In genomic region chr19:18194208-18194530, GRCh38 we compare ENCODE assay signal across 8 cellular contexts. TPM values are rescaled to one million over a fixed set of nuclear protein-coding genes. Genes with fewer than 3 reads are reported as not detected.
DNase-seq lines count a peak whose midpoint lies in the region; ATAC-seq and TF ChIP-seq lines count a peak whose summit lies in the region.

No MANE protein-coding gene starts in this region.

- H3K4me1 Mint-ChIP-seq in activated T-cell treated with anti-CD3 and anti-CD28 coated beads, Interleukin-2, amount 50 U/mL, for 24 hours (ENCODE audit: low read depth): peaks cover 25% of the 10 kb centered on the region
- H3K4me1 Mint-ChIP-seq in activated T-helper 2 cell treated with anti-CD3 and anti-CD28 coated beads, Interferon-gamma antibody, Interleukin-2, Interleukin-4, amounts not matched to agents 10 μg/mL and 5 μg/mL and 100 μg/mL, durations not matched to agents 14 hours and 24 hours and 36 hours (ENCODE audit: low read depth): peaks cover 18% of the 10 kb centered on the region

- peak overlapping the region; percentile 93 for H3K4me3 ChIP-seq in iPS-20b (ENCODE audit: low read length)
- peak overlapping the region; percentile 63 to 83 for H3K4me3 ChIP-seq in testis

- ATAC-seq in HG02759 (IDR thresholded peaks at IDR 0.05; ENCODE audit: unreplicated experiment): no peak

- peaks cover 47% of the 10 kb centered on the region for H3K36me3 Mint-ChIP-seq in activated T-cell treated with anti-CD3 and anti-CD28 coated beads, Interleukin-2, amount 50 U/mL, for 24 hours (ENCODE audit: low read depth)
- H3K36me3 Mint-ChIP-seq in activated T-helper 2 cell treated with anti-CD3 and anti-CD28 coated beads, Interferon-gamma antibody, Interleukin-2, Interleukin-4, amounts not matched to agents 10 μg/mL and 5 μg/mL and 100 μg/mL, durations not matched to agents 14 hours and 24 hours and 36 hours (ENCODE audit: low read depth): peaks cover 9% of the 10 kb centered on the region

- intact Hi-C loops in activated T-helper 2 cell treated with anti-CD3 and anti-CD28 coated beads, Interferon-gamma antibody, Interleukin-2, Interleukin-4, amounts not matched to agents 10 μg/mL and 5 μg/mL and 100 μg/mL, durations not matched to agents 14 hours and 24 hours and 36 hours (cut with micrococcal nuclease): loop anchor here (5.0 kb wide), 2 partner anchors 58 to 128 kb away; partner anchors contain the start of gene LSM4
- intact Hi-C loops in testis (cut with DNase I; ENCODE audit: low total_unique reads): no loop called here

- no peaks in the 10 kb centered on the region for H3K9me3 ChIP-seq in iPS-20b (ENCODE audit: insufficient read depth, low read depth, low read length)
- H3K9me3 ChIP-seq in testis: no peaks in the 10 kb centered on the region

- peak overlapping the region; percentile 88 for H3K4me3 Mint-ChIP-seq in activated T-cell treated with anti-CD3 and anti-CD28 coated beads, Interleukin-2, amount 50 U/mL, for 24 hours
- H3K4me3 Mint-ChIP-seq in activated T-helper 2 cell treated with anti-CD3 and anti-CD28 coated beads, Interferon-gamma antibody, Interleukin-2, Interleukin-4, amounts not matched to agents 10 μg/mL and 5 μg/mL and 100 μg/mL, durations not matched to agents 14 hours and 24 hours and 36 hours (ENCODE audit: low read depth): peak overlapping the region; percentile 82

- DNase-seq in activated T-cell treated with anti-CD3 and anti-CD28 coated beads, Interleukin-2, amount 50 U/mL, for 24 hours: no peak
- DNase-seq in activated T-cell treated with anti-CD3 and anti-CD28 coated beads for 4 hours (no peak), testis (no peak), mesenteric fat pad (ENCODE audit: low spot score) (no peak), amniotic stem cell (lab: John Stamatoyannopoulos, UW) (no peak)
- DNase-seq in activated T-helper 2 cell treated with anti-CD3 and anti-CD28 coated beads, Interferon-gamma antibody, Interleukin-2, Interleukin-4, amounts not matched to agents 10 μg/mL and 5 μg/mL and 100 μg/mL, durations not matched to agents 14 hours and 24 hours and 36 hours (ENCODE audit: low spot score): no peak

- no peak for TF ChIP-seq CTCF in testis (IDR thresholded peaks at IDR 0.05)

- peak overlapping the region; percentile 76; the same call in 1 of the 2 replicates for H3K9ac ChIP-seq in iPS-20b (ENCODE audit: low read depth, low read length)

- no peaks in the 10 kb centered on the region for H3K9me3 Mint-ChIP-seq in activated T-cell treated with anti-CD3 and anti-CD28 coated beads, Interleukin-2, amount 50 U/mL, for 24 hours
- no peaks in the 10 kb centered on the region for H3K9me3 Mint-ChIP-seq in activated T-helper 2 cell treated with anti-CD3 and anti-CD28 coated beads, Interferon-gamma antibody, Interleukin-2, Interleukin-4, amounts not matched to agents 10 μg/mL and 5 μg/mL and 100 μg/mL, durations not matched to agents 14 hours and 24 hours and 36 hours

- no peak overlapping the region for H3K27ac ChIP-seq in iPS-20b (ENCODE audit: low read length)
- H3K27ac ChIP-seq in testis: peak overlapping the region in 1 of 2 donors; percentile 85

- peak overlapping the region; percentile 93 for H3K27ac Mint-ChIP-seq in activated T-cell treated with anti-CD3 and anti-CD28 coated beads, Interleukin-2, amount 50 U/mL, for 24 hours
- peak overlapping the region; percentile 76 for H3K27ac Mint-ChIP-seq in activated T-helper 2 cell treated with anti-CD3 and anti-CD28 coated beads, Interferon-gamma antibody, Interleukin-2, Interleukin-4, amounts not matched to agents 10 μg/mL and 5 μg/mL and 100 μg/mL, durations not matched to agents 14 hours and 24 hours and 36 hours

- H3K27me3 ChIP-seq in iPS-20b (ENCODE audit: insufficient read depth, low read length) (no peaks in the 10 kb centered on the region), testis (no peaks in the 10 kb centered on the region)

- TF ChIP-seq POLR2A in testis (IDR thresholded peaks at IDR 0.05): no peak

- WGBS in testis, 2 donors: 38 to 48% methylated on average over 8 of the region's 8 CpGs

- H3K36me3 ChIP-seq in iPS-20b (ENCODE audit: insufficient read depth, low read depth, low read length) (peaks cover 24% of the 10 kb centered on the region), testis (ENCODE audit: low read depth, missing control alignments) (no peaks in the 10 kb centered on the region)

- H3K4me1 ChIP-seq in iPS-20b (ENCODE audit: insufficient read depth, low read length): peaks cover 8% of the 10 kb centered on the region; the same call in 1 of the 2 replicates
- H3K4me1 ChIP-seq in testis: peaks cover 15% of the 10 kb centered on the region

- no peaks in the 10 kb centered on the region for H3K27me3 Mint-ChIP-seq in activated T-cell treated with anti-CD3 and anti-CD28 coated beads, Interleukin-2, amount 50 U/mL, for 24 hours
- no peaks in the 10 kb centered on the region for H3K27me3 Mint-ChIP-seq in activated T-helper 2 cell treated with anti-CD3 and anti-CD28 coated beads, Interferon-gamma antibody, Interleukin-2, Interleukin-4, amounts not matched to agents 10 μg/mL and 5 μg/mL and 100 μg/mL, durations not matched to agents 14 hours and 24 hours and 36 hours (ENCODE audit: low read depth)

RNA-seq across cellular contexts. Expression of gene MPV17L2, which starts 1.2 kb away (rescaled TPM):
- 14.5 and 14.8 TPM in 2 replicates for total RNA-seq in activated T-helper 2 cell treated with anti-CD3 and anti-CD28 coated beads, Interferon-gamma antibody, Interleukin-2, Interleukin-4, amounts not matched to agents 10 μg/mL and 5 μg/mL and 100 μg/mL, durations not matched to agents 14 hours and 24 hours and 36 hours
- total RNA-seq in testis (10 to 100 TPM; 15.2 to 15.8 TPM), mesenteric fat pad (10.7 TPM)
- 11.2 TPM for polyA plus RNA-seq in testis (ENCODE audit: insufficient read depth, low read depth, low replicate concordance)

RNA-seq across cellular contexts. Expression of gene RAB3A, which starts 9.7 kb away (rescaled TPM):
- total RNA-seq in activated T-helper 2 cell treated with anti-CD3 and anti-CD28 coated beads, Interferon-gamma antibody, Interleukin-2, Interleukin-4, amounts not matched to agents 10 μg/mL and 5 μg/mL and 100 μg/mL, durations not matched to agents 14 hours and 24 hours and 36 hours: 6.3 and 7.4 TPM in 2 replicates
- 1 to 10 TPM; 2.8 to 4.6 TPM for total RNA-seq in testis
- polyA plus RNA-seq in testis (ENCODE audit: insufficient read depth, low read depth, low replicate concordance): 6.3 TPM
- total RNA-seq in mesenteric fat pad: 3.0 TPM

RNA-seq across cellular contexts. Expression of gene IFI30, which starts 20.6 kb away (rescaled TPM):
- total RNA-seq in activated T-helper 2 cell treated with anti-CD3 and anti-CD28 coated beads, Interferon-gamma antibody, Interleukin-2, Interleukin-4, amounts not matched to agents 10 μg/mL and 5 μg/mL and 100 μg/mL, durations not matched to agents 14 hours and 24 hours and 36 hours: 37.0 and 41.2 TPM in 2 replicates
- 1 to 10 TPM; 3.2 to 7.4 TPM for total RNA-seq in testis
- polyA plus RNA-seq in testis (ENCODE audit: insufficient read depth, low read depth, low replicate concordance): 47.6 TPM
- 236 TPM for total RNA-seq in mesenteric fat pad

RNA-seq across cellular contexts. Expression of gene PDE4C, which starts 32.1 kb away (rescaled TPM):
- 0.14 TPM in 2 replicates for total RNA-seq in activated T-helper 2 cell treated with anti-CD3 and anti-CD28 coated beads, Interferon-gamma antibody, Interleukin-2, Interleukin-4, amounts not matched to agents 10 μg/mL and 5 μg/mL and 100 μg/mL, durations not matched to agents 14 hours and 24 hours and 36 hours
- 10 to 100 TPM in 1 of 2 donors, 1 to 10 TPM in 1; 7.1 to 19.5 TPM for total RNA-seq in testis
- 5.7 TPM for polyA plus RNA-seq in testis (ENCODE audit: insufficient read depth, low read depth, low replicate concordance)
- total RNA-seq in mesenteric fat pad: not detected

RNA-seq across cellular contexts. Expression of gene PIK3R2, which starts 41.2 kb away (rescaled TPM):
- 19.4 and 21.4 TPM in 2 replicates for total RNA-seq in activated T-helper 2 cell treated with anti-CD3 and anti-CD28 coated beads, Interferon-gamma antibody, Interleukin-2, Interleukin-4, amounts not matched to agents 10 μg/mL and 5 μg/mL and 100 μg/mL, durations not matched to agents 14 hours and 24 hours and 36 hours
- total RNA-seq in testis: 10 to 100 TPM; 87.6 to 94.3 TPM
- 21.0 TPM for polyA plus RNA-seq in testis (ENCODE audit: insufficient read depth, low read depth, low replicate concordance)
- 14.8 TPM for total RNA-seq in mesenteric fat pad
